Comparison of ENCODE assay signal across 1 cellular context in the genomic region with DNA sequence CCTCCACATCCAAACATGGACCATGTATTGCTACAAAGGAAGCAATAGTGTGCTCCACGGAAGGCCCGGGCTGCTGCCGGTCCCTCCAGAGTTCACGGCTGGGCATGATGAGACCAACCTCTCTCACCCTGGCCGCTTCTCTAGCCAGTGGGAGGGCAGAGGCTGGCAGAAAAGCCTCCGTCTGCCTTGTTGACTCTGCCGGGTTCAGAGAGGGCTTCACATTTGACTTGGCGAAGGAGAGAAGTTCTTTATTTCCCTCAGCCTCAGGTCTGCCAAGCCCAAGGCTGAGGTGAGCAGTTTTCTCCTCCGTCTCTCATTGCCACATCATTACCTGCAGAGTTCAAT.
TF ChIP-seq lines count a peak whose summit lies in the region.

No MANE protein-coding gene starts in this region.

TF ChIP-seq in GM23338, 12 proteins besides CTCF, POLR2A, EP300 and RAD21 (continued from another document):
- TF ChIP-seq, protein P1, sequence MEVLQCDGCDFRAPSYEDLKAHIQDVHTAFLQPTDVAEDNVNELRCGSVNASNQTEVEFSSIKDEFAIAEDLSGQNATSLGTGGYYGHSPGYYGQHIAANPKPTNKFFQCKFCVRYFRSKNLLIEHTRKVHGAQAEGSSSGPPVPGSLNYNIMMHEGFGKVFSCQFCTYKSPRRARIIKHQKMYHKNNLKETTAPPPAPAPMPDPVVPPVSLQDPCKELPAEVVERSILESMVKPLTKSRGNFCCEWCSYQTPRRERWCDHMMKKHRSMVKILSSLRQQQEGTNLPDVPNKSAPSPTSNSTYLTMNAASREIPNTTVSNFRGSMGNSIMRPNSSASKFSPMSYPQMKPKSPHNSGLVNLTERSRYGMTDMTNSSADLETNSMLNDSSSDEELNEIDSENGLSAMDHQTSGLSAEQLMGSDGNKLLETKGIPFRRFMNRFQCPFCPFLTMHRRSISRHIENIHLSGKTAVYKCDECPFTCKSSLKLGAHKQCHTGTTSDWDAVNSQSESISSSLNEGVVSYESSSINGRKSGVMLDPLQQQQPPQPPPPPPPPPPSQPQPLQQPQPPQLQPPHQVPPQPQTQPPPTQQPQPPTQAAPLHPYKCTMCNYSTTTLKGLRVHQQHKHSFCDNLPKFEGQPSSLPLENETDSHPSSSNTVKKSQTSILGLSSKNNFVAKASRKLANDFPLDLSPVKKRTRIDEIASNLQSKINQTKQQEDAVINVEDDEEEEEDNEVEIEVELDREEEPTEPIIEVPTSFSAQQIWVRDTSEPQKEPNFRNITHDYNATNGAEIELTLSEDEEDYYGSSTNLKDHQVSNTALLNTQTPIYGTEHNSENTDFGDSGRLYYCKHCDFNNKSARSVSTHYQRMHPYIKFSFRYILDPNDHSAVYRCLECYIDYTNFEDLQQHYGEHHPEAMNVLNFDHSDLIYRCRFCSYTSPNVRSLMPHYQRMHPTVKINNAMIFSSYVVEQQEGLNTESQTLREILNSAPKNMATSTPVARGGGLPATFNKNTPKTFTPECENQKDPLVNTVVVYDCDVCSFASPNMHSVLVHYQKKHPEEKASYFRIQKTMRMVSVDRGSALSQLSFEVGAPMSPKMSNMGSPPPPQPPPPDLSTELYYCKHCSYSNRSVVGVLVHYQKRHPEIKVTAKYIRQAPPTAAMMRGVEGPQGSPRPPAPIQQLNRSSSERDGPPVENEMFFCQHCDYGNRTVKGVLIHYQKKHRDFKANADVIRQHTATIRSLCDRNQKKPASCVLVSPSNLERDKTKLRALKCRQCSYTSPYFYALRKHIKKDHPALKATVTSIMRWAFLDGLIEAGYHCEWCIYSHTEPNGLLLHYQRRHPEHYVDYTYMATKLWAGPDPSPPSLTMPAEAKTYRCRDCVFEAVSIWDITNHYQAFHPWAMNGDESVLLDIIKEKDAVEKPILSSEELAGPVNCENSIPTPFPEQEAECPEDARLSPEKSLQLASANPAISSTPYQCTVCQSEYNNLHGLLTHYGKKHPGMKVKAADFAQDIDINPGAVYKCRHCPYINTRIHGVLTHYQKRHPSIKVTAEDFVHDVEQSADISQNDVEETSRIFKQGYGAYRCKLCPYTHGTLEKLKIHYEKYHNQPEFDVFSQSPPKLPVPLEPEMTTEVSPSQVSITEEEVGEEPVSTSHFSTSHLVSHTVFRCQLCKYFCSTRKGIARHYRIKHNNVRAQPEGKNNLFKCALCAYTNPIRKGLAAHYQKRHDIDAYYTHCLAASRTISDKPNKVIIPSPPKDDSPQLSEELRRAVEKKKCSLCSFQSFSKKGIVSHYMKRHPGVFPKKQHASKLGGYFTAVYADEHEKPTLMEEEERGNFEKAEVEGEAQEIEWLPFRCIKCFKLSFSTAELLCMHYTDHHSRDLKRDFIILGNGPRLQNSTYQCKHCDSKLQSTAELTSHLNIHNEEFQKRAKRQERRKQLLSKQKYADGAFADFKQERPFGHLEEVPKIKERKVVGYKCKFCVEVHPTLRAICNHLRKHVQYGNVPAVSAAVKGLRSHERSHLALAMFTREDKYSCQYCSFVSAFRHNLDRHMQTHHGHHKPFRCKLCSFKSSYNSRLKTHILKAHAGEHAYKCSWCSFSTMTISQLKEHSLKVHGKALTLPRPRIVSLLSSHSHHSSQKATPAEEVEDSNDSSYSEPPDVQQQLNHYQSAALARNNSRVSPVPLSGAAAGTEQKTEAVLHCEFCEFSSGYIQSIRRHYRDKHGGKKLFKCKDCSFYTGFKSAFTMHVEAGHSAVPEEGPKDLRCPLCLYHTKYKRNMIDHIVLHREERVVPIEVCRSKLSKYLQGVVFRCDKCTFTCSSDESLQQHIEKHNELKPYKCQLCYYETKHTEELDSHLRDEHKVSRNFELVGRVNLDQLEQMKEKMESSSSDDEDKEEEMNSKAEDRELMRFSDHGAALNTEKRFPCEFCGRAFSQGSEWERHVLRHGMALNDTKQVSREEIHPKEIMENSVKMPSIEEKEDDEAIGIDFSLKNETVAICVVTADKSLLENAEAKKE (CRISPR knock-in tag; IDR thresholded peaks at IDR 0.05), result no peak
- TF ChIP-seq, protein P2, sequence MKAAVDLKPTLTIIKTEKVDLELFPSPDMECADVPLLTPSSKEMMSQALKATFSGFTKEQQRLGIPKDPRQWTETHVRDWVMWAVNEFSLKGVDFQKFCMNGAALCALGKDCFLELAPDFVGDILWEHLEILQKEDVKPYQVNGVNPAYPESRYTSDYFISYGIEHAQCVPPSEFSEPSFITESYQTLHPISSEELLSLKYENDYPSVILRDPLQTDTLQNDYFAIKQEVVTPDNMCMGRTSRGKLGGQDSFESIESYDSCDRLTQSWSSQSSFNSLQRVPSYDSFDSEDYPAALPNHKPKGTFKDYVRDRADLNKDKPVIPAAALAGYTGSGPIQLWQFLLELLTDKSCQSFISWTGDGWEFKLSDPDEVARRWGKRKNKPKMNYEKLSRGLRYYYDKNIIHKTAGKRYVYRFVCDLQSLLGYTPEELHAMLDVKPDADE (IDR thresholded peaks at IDR 0.05), result no peak
- TF ChIP-seq ZNF331 (CRISPR knock-in tag; IDR thresholded peaks at IDR 0.05; ENCODE audit: low read depth) (no peak), STAT1 (IDR thresholded peaks at IDR 0.05; ENCODE audit: unreplicated experiment) (no peak), NANOG (IDR thresholded peaks at IDR 0.05; ENCODE audit: borderline replicate concordance) (no peak), EZH2 (IDR thresholded peaks at IDR 0.05; ENCODE audit: low read depth, unreplicated experiment) (no peak), CREB1 (CRISPR knock-in tag; IDR thresholded peaks at IDR 0.05; ENCODE audit: low read depth) (no peak), ZNF114 (CRISPR knock-in tag; IDR thresholded peaks at IDR 0.05) (no peak)
- TF ChIP-seq, protein P3, sequence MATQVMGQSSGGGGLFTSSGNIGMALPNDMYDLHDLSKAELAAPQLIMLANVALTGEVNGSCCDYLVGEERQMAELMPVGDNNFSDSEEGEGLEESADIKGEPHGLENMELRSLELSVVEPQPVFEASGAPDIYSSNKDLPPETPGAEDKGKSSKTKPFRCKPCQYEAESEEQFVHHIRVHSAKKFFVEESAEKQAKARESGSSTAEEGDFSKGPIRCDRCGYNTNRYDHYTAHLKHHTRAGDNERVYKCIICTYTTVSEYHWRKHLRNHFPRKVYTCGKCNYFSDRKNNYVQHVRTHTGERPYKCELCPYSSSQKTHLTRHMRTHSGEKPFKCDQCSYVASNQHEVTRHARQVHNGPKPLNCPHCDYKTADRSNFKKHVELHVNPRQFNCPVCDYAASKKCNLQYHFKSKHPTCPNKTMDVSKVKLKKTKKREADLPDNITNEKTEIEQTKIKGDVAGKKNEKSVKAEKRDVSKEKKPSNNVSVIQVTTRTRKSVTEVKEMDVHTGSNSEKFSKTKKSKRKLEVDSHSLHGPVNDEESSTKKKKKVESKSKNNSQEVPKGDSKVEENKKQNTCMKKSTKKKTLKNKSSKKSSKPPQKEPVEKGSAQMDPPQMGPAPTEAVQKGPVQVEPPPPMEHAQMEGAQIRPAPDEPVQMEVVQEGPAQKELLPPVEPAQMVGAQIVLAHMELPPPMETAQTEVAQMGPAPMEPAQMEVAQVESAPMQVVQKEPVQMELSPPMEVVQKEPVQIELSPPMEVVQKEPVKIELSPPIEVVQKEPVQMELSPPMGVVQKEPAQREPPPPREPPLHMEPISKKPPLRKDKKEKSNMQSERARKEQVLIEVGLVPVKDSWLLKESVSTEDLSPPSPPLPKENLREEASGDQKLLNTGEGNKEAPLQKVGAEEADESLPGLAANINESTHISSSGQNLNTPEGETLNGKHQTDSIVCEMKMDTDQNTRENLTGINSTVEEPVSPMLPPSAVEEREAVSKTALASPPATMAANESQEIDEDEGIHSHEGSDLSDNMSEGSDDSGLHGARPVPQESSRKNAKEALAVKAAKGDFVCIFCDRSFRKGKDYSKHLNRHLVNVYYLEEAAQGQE (IDR thresholded peaks at IDR 0.05; ENCODE audit: unreplicated experiment), result no peak
